Comparison of ENCODE assay signal across 8 cellular contexts in genomic region chr4:122783301-122784215, GRCh38. TPM values are rescaled to one million over a fixed set of nuclear protein-coding genes. Genes with fewer than 3 reads are reported as not detected.
DNase-seq lines count a peak whose midpoint lies in the region; ATAC-seq and TF ChIP-seq lines count a peak whose summit lies in the region.

No MANE protein-coding gene starts in this region.

- no peak overlapping the region for H3K4me3 ChIP-seq in ovary

- H3K27me3 ChIP-seq in ovary: no peaks in the 10 kb centered on the region

- intact Hi-C loops in ovary (cut with DNase I): no loop called here

- H3K4me1 ChIP-seq in ovary (ENCODE audit: insufficient read depth): peaks cover 5% of the 10 kb centered on the region

- peak; percentile 52 for DNase-seq in G401 (ENCODE audit: low spot score)
- peak; percentile 28 for DNase-seq in T1000 (lab: John Stamatoyannopoulos, UW)
- DNase-seq in glomerular endothelial cell (ENCODE audit: extremely low read depth, low read depth, low spot score): peak; percentile 83
- peak in 3 of 5 donors; percentile 20 to 44 (median 30) for DNase-seq in ovary

- WGBS in ovary, 3 donors: 10 to 25% (median 15%) methylated on average over 6 of the region's 6 CpGs

- H3K36me3 ChIP-seq in ovary: no peaks in the 10 kb centered on the region

- TF ChIP-seq POLR2A in ovary (IDR thresholded peaks at IDR 0.05): no peak

- ATAC-seq in HG02885 (IDR thresholded peaks at IDR 0.05; ENCODE audit: poor library complexity, unreplicated experiment) (no peak), HG02852 (IDR thresholded peaks at IDR 0.05; ENCODE audit: unreplicated experiment) (no peak), GM21515 (IDR thresholded peaks at IDR 0.05; ENCODE audit: unreplicated experiment) (no peak), GM21737 (IDR thresholded peaks at IDR 0.05; ENCODE audit: unreplicated experiment) (no peak)

- no peak for TF ChIP-seq EP300 in ovary (IDR thresholded peaks at IDR 0.05)

- no peak overlapping the region for H3K27ac ChIP-seq in ovary

- no peak for TF ChIP-seq CTCF in ovary (IDR thresholded peaks at IDR 0.05)

- no peaks in the 10 kb centered on the region for H3K9me3 ChIP-seq in ovary

- in situ Hi-C loops in G401 (cut with HindIII; ENCODE audit: low sequenced_read_pairs): no loop called here

RNA-seq across cellular contexts. Expression of gene FGF2, which starts 43.1 kb away (rescaled TPM):
- 30.9 and 47.5 TPM in 2 replicates for total RNA-seq in G401 (2014; rRNA removed; shearing (Covaris generic))
- total RNA-seq in glomerular endothelial cell: 3.0 and 4.9 TPM in 2 replicates
- 10 to 100 TPM; 11.7 to 36.0 (median 31.7) TPM for total RNA-seq in ovary
- polyA plus RNA-seq in ovary: 1 to 10 TPM; 7.4 to 9.4 TPM

RNA-seq across cellular contexts. Expression of gene BBS12, which starts 51.1 kb away (rescaled TPM):
- 3.3 and 3.6 TPM in 2 replicates for total RNA-seq in G401 (2014; rRNA removed; shearing (Covaris generic))
- total RNA-seq in glomerular endothelial cell: 2.5 TPM in 2 replicates
- 1 to 10 TPM; 3.1 to 6.8 (median 3.8) TPM for total RNA-seq in ovary
- 1 to 10 TPM; 2.6 to 4.2 TPM for polyA plus RNA-seq in ovary

Comparison
In these comparisons a context has a peak if more than half of its experiments do, and no peak if none do; other contexts are left out.
1. DNase-seq: peak in every context shown above with its lines; median percentile 83 in glomerular endothelial cell; 52 in G401; 30 in ovary; 28 in T1000.